In the genomic region with DNA sequence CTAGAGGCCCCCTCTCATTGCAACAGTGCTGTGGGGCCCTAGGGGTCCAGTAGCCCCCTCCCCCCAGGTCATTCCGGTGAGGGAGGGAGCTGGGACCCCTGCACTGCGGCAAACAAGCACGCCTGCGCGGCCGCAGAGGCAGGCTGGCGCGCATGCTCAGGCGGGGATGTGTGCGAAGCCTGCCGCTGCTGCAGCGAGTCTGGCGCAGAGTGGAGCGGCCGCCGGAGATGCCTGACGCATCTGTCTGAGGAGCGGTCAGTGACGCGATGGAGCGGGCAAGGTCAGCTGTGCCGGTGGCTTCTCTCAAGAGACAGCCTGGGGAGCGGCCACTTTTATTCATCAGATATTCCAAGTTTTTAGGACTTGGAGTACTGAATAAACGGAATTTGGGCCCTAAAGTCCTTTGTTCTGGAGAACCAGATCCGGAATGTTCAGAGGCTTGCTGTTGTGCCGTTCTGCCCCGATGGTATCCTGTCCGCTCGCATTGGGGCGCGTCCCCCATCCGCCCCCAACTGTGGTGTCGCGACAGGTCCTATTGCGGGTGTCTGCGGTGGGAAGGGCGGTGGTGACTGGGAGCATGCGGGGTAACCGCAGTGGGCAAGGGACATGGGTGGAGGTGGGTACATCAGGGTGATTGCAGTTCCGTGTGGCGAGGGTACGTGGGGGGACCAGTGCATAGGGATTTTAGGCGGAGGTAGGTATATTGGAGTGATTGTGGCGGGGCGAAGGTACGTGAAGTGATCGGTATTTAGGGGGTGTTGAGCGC, we compare ENCODE assay signal across 8 cellular contexts. TPM values are rescaled to one million over a fixed set of nuclear protein-coding genes. Genes with fewer than 3 reads are reported as not detected.
DNase-seq lines count a peak whose midpoint lies in the region; ATAC-seq, FAIRE-seq and TF ChIP-seq lines count a peak whose summit lies in the region.

SNRPN (plus strand) TSS at position 205 of the 766 bp plus-strand sequence. CDS start 19,467 bp downstream, outside the sequence.
A gene with protein sequence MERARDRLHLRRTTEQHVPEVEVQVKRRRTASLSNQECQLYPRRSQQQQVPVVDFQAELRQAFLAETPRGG (plus strand): TSS at position 205 of the 766 bp plus-strand sequence. CDS start 62 bp downstream, at position 267.

- H4K91ac ChIP-seq in H1 (replicated peaks; ENCODE audit: insufficient read length, low read length): peak within 1 kb of the TSS; percentile 88

- H2AFZ ChIP-seq in H1 (ENCODE audit: low read length): no peak within 1 kb of the TSS

- H3K27me3 ChIP-seq in H1 (replicated peaks in 1 of 4; ENCODE audit: control insufficient read depth in 3 of 4, extremely low read depth in 1 of 4, insufficient read depth in 3 of 4, low read length in 3 of 4): no peaks in the 10 kb centered on the region
- no peaks in the 10 kb centered on the region for H3K27me3 ChIP-seq in mesendoderm (ENCODE audit: insufficient read depth, low read length, poor library complexity)

- H3K18ac ChIP-seq in H1 (ENCODE audit: extremely low read depth, low read length) (peak within 1 kb of the TSS; percentile 93), mesendoderm (ENCODE audit: low read length) (peak within 1 kb of the TSS; percentile 9)

- no peak for TF ChIP-seq EP300 in H1 (IDR thresholded peaks at IDR 0.05; ENCODE audit: borderline replicate concordance in 1 of 2, low read depth in 2 of 2, low read length in 2 of 2)

- ATAC-seq in HG02610 (IDR thresholded peaks at IDR 0.05; ENCODE audit: unreplicated experiment): peak; percentile 68

- DNase-seq in GDM1 (lab: John Stamatoyannopoulos, UW): peak; percentile 53
- peak; percentile 3 to 64 for DNase-seq in NCI-H446 (lab: John Stamatoyannopoulos, UW)
- peak; percentile 4 to 23 (median 16) for DNase-seq in activated CD8-positive, alpha-beta memory T cell treated with anti-CD3 and anti-CD28 coated beads for 48 hours (ENCODE audit: low read depth in 2 of 3, low spot score in 2 of 3)
- peak; percentile 62 to 78 for DNase-seq in H1 (ENCODE audit: low read depth in 1 of 2, low spot score in 2 of 2)
- peak; percentile 83 for DNase-seq in mesendoderm
- peak; percentile 34 for DNase-seq in stimulated activated CD8-positive, alpha-beta memory T cell treated with anti-CD3 and anti-CD28 coated beads, Interleukin-12 subunit alpha, Interleukin-12 subunit beta, amount 100 ng/mL, for 24 hours (ENCODE audit: extremely low read depth)
- DNase-seq in COLO829 (ENCODE audit: low spot score): no peak

- H4K8ac ChIP-seq in H1 (ENCODE audit: extremely low read depth, insufficient read depth, low read length) (peak within 1 kb of the TSS; percentile 83), mesendoderm (ENCODE audit: low read depth, low read length) (no peak within 1 kb of the TSS)

- H3K4ac ChIP-seq in H1 (replicated peaks; ENCODE audit: insufficient read length, low read depth, low read length) (peak within 1 kb of the TSS; percentile 41), mesendoderm (ENCODE audit: low read depth, low read length) (no peak within 1 kb of the TSS)

- H2BK15ac ChIP-seq in H1 (ENCODE audit: low read length) (no peak within 1 kb of the TSS), mesendoderm (replicated peaks; ENCODE audit: low read depth) (no peak within 1 kb of the TSS)

- H3K23ac ChIP-seq in H1 (ENCODE audit: insufficient read length) (no peak within 1 kb of the TSS), mesendoderm (ENCODE audit: low read length) (no peak within 1 kb of the TSS)

- H3K27ac ChIP-seq in H1 (ENCODE audit: low read depth, low read length) (peak within 1 kb of the TSS; percentile 84), mesendoderm (ENCODE audit: low read depth, low read length) (peak within 1 kb of the TSS; percentile 90)

- H2BK120ac ChIP-seq in H1 (replicated peaks; ENCODE audit: low read depth, low read length) (peak within 1 kb of the TSS; percentile 16), mesendoderm (ENCODE audit: low read depth, low read length) (no peak within 1 kb of the TSS)

- H3K56ac ChIP-seq in H1 (replicated peaks; ENCODE audit: insufficient read length, low read depth, low read length): peak within 1 kb of the TSS; percentile 28
- peak within 1 kb of the TSS; percentile 98 for H3K56ac ChIP-seq in mesendoderm (ENCODE audit: low read length)

- peak in 1 of 2 experiments; percentile 10; a peak in 1 of 4 replicates for TF ChIP-seq RAD21 in H1 (IDR thresholded peaks at IDR 0.05 in 1 of 2, conservative IDR thresholded peaks at IDR 0.05 in 1 of 2; ENCODE audit: low read depth in 2 of 2, low read length in 2 of 2)

- peak within 1 kb of the TSS; percentile 88 to 92 (median 90) for H3K9ac ChIP-seq in H1 (replicated peaks in 1 of 4; ENCODE audit: extremely low read depth in 1 of 4, low read depth in 3 of 4, low read length in 3 of 4)
- peak within 1 kb of the TSS; percentile 87 for H3K9ac ChIP-seq in mesendoderm (ENCODE audit: low read length)

- no peaks in the 10 kb centered on the region for H3K79me1 ChIP-seq in H1 (ENCODE audit: low read depth, low read length)
- no peaks in the 10 kb centered on the region for H3K79me1 ChIP-seq in mesendoderm (ENCODE audit: low read length)

- FAIRE-seq in H1 (lab: Jason Lieb, UNC): no peak

- H3K14ac ChIP-seq in H1 (ENCODE audit: insufficient read length): peak within 1 kb of the TSS; percentile 5

- peak within 1 kb of the TSS; percentile 76 for H2BK12ac ChIP-seq in H1 (ENCODE audit: low read depth, low read length)

- peaks cover 3 to 23% of the 10 kb centered on the region in 2 experiments; a peak in 3 of 4 replicates for H3K9me3 ChIP-seq in H1 (ENCODE audit: insufficient read depth in 2 of 2, low read depth in 1 of 2, low read length in 1 of 2)

- peaks cover 0 to 12% (median 3%) of the 10 kb centered on the region in 4 experiments; a peak in 3 of 8 replicates for H3K36me3 ChIP-seq in H1 (ENCODE audit: control insufficient read depth in 2 of 4, insufficient read depth in 4 of 4, low read length in 3 of 4)
- no peaks in the 10 kb centered on the region for H3K36me3 ChIP-seq in mesendoderm (ENCODE audit: control insufficient read depth, insufficient read depth, low read length)

- peaks cover 2 to 11% of the 10 kb centered on the region in 2 experiments for H4K20me1 ChIP-seq in H1 (replicated peaks in 1 of 2; ENCODE audit: control insufficient read depth in 1 of 2, insufficient read depth in 2 of 2, low read length in 2 of 2)

- peak; percentile 79 to 95 for TF ChIP-seq POLR2A in H1 (IDR thresholded peaks at IDR 0.05; ENCODE audit: control extremely low read depth in 1 of 2, low read depth in 2 of 2, low read length in 2 of 2)

- H3K4me2 ChIP-seq in H1 (ENCODE audit: insufficient read depth in 1 of 2, low read depth in 2 of 2, low read length in 2 of 2) (peak within 1 kb of the TSS; percentile 39 to 63), mesendoderm (ENCODE audit: low read length) (peak within 1 kb of the TSS; percentile 20)

- H2AK5ac ChIP-seq in H1 (ENCODE audit: low read depth, low read length) (no peak within 1 kb of the TSS), mesendoderm (ENCODE audit: low read length) (peak within 1 kb of the TSS; percentile 62)

- no peaks in the 10 kb centered on the region; the same call in 1 of the 2 replicates for H3K23me2 ChIP-seq in H1 (ENCODE audit: low read depth, low read length)

- CTCF ChIA-PET in H1 (lab: Charles Lee; ENCODE audit: partially characterized antibody): no interaction called here

- peak within 1 kb of the TSS; percentile 52; the same call in 1 of the 2 replicates for H2BK20ac ChIP-seq in H1 (ENCODE audit: low read length)

- H4K5ac ChIP-seq in H1 (ENCODE audit: insufficient read length, low read depth, low read length) (peak within 1 kb of the TSS; percentile 82), mesendoderm (ENCODE audit: low read length) (no peak within 1 kb of the TSS)

- POLR2A ChIA-PET in H1 (lab: Charles Lee; ENCODE audit: partially characterized antibody): interaction anchor here (0.8 to 4.2 kb wide), 14 partner anchors 8 to 99 kb away, joined by 3 to 29 read pairs (median 5); no protein-coding TSS in a partner anchor

- H3K4me1 ChIP-seq in H1 (replicated peaks in 1 of 4; ENCODE audit: control insufficient read depth in 3 of 4, insufficient read depth in 4 of 4, low read length in 3 of 4) (peaks cover 0 to 6% (median 2%) of the 10 kb centered on the region in 4 experiments; a peak in 2 of 7 replicates), mesendoderm (ENCODE audit: control insufficient read depth, low read depth, low read length) (no peaks in the 10 kb centered on the region)

- H2BK5ac ChIP-seq in H1 (ENCODE audit: low read depth, low read length) (peak within 1 kb of the TSS; percentile 83), mesendoderm (ENCODE audit: low read length) (peak within 1 kb of the TSS; percentile 94)

- H3K4me3 ChIP-seq in H1 (ENCODE audit: extremely low read depth in 1 of 4, insufficient read depth in 2 of 4, low read depth in 3 of 4, low read length in 4 of 4): peak within 1 kb of the TSS; percentile 70 to 94 (median 80)
- H3K4me3 ChIP-seq in mesendoderm (ENCODE audit: low read length): peak within 1 kb of the TSS; percentile 96

- peaks cover 30 to 84% of the 10 kb centered on the region in 2 experiments for H3K79me2 ChIP-seq in H1 (ENCODE audit: control insufficient read depth in 1 of 2, insufficient read depth in 2 of 2, low read length in 2 of 2)
- peaks cover 44% of the 10 kb centered on the region for H3K79me2 ChIP-seq in mesendoderm (ENCODE audit: control insufficient read depth, insufficient read depth, low read length)

- no peak for TF ChIP-seq CTCF in H1 (IDR thresholded peaks at IDR 0.05; ENCODE audit: control extremely low read depth in 1 of 3, insufficient read depth in 1 of 3, low read depth in 1 of 3, low read length in 3 of 3)

- WGBS in H1 (ENCODE audit: extremely low coverage in 1 of 2, insufficient coverage in 1 of 2, insufficient read length in 1 of 2, insufficient replicate concordance in 2 of 2, low coverage in 1 of 2, low lambda C conversion rate in 2 of 2, missing lambda C conversion rate in 1 of 2), 2 experiments: 44% methylated on average over 48 of the region's 48 CpGs; no CpG with 5 or more reads in 1 of the 2 experiments
- WGBS in mesendoderm (ENCODE audit: extremely low coverage, insufficient coverage, low lambda C conversion rate): no CpG with 5 or more reads among the region's 48 CpGs

RNA-seq across cellular contexts. Expression of gene SNRPN, which starts in this region (rescaled TPM):
- 905 and 915 TPM in 2 replicates for total RNA-seq in H1 (2021; fragmentation: NEBNext Ultra II Directional; extraction: Animal tissue kit (Norgen Biotek cat#: 25700))
- polyA plus RNA-seq in H1 (2011; rRNA removed): 1,396 and 1,684 TPM in 2 replicates
- 1,533 TPM for polyA plus RNA-seq in H1 (2011; cell fraction: cytosol; rRNA removed)
- polyA plus RNA-seq in H1 (2011; cell fraction: nucleus; rRNA removed): 1,140 TPM
- polyA plus RNA-seq in H1 (2012, experiment 1 of 2): 1,068 to 1,234 TPM (median 1,139 TPM) in 4 replicates
- 894 TPM for polyA plus RNA-seq in H1 (2012, experiment 2 of 2)
- 549 TPM for polyA plus RNA-seq in H1 (2013, experiment 1 of 2)
- polyA plus RNA-seq in H1 (2013, experiment 2 of 2): 534 TPM
- polyA minus RNA-seq in H1 (2011; rRNA and poly(A)+ RNA removed): 1,031 and 1,143 TPM in 2 replicates
- 589 TPM for polyA minus RNA-seq in H1 (2011; cell fraction: cytosol; rRNA and poly(A)+ RNA removed)
- polyA minus RNA-seq in H1 (2011; cell fraction: nucleus; rRNA and poly(A)+ RNA removed): 849 TPM
- polyA plus RNA-seq in mesendoderm (2013, experiment 1 of 2): 441 TPM
- polyA plus RNA-seq in mesendoderm (2013, experiment 2 of 2): 447 TPM

RNA-seq across cellular contexts. Expression of the second gene that starts in this region (rescaled TPM):
- total RNA-seq in H1 (2021; fragmentation: NEBNext Ultra II Directional; extraction: Animal tissue kit (Norgen Biotek cat#: 25700)): 76.5 and 94.5 TPM in 2 replicates
- polyA plus RNA-seq in H1 (2011; rRNA removed): 6.2 and 9.9 TPM in 2 replicates
- polyA plus RNA-seq in H1 (2011; cell fraction: cytosol; rRNA removed): 19.2 TPM
- 6.5 TPM for polyA plus RNA-seq in H1 (2011; cell fraction: nucleus; rRNA removed)
- polyA plus RNA-seq in H1 (2012, experiment 1 of 2): 65.8 to 746 TPM (median 575 TPM) in 4 replicates
- polyA plus RNA-seq in H1 (2012, experiment 2 of 2): 31.3 TPM
- 108 TPM for polyA plus RNA-seq in H1 (2013, experiment 1 of 2)
- polyA plus RNA-seq in H1 (2013, experiment 2 of 2): 123 TPM
- 78.1 and 93.0 TPM in 2 replicates for polyA minus RNA-seq in H1 (2011; rRNA and poly(A)+ RNA removed)
- polyA minus RNA-seq in H1 (2011; cell fraction: cytosol; rRNA and poly(A)+ RNA removed): 268 TPM
- polyA minus RNA-seq in H1 (2011; cell fraction: nucleus; rRNA and poly(A)+ RNA removed): 137 TPM
- 88.4 TPM for polyA plus RNA-seq in mesendoderm (2013, experiment 1 of 2)
- 103 TPM for polyA plus RNA-seq in mesendoderm (2013, experiment 2 of 2)
